8 cellular contexts compared by ENCODE assay signal in the genomic region with DNA sequence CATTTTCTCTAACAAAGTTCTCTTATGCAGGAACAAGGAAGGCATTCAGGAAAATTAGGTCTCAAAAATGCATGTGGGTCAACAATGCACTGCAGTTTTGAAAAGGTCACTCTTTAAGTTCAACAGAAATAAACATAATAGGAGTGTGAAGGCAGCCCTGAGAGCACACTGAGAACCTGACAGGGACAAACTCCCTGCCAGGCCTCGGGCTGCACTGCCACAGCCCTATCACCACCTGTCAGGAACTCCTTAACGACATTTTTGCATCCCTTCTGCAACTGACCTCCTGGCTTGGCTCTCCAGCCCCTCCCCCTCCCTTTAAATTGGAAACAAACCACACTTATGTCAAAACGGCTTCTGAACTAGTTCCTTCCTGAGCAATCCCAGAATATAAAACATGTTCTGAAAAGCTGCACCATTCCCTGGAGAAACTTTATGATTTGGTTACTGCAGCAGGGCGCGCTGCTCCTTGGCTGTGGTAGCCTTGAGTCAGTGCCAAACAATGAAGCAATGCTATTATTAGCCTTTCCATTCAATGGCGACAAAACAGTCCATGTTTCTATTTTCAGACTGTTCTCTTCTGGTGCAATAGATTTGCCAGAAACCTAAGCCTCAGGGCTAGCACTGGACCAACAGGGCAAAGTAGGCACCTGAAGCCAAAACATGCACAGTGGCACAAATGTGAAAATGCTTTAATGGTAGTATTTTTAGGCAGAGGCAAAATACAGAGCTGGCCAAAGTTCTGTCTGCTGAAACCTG.
DNase-seq lines count a peak whose midpoint lies in the region; ATAC-seq, FAIRE-seq and TF ChIP-seq lines count a peak whose summit lies in the region.

No MANE protein-coding gene starts in this region.

- H3K4me3 ChIP-seq in SK-N-SH (ENCODE audit: low read depth in 2 of 2, low read length in 1 of 2) (no peak overlapping the region), parathyroid adenoma (ENCODE audit: low read depth, low read length) (no peak overlapping the region)

- peak; percentile 58 for FAIRE-seq in frontal cortex (lab: Jason Lieb, UNC)

- no peak overlapping the region for H2AFZ ChIP-seq in SK-N-SH (ENCODE audit: low read depth)
- H2AFZ ChIP-seq in parathyroid adenoma, result peak overlapping the region; percentile 16

- H3K9me3 ChIP-seq in SK-N-SH, result no peaks in the 10 kb centered on the region
- no peaks in the 10 kb centered on the region for H3K9me3 ChIP-seq in parathyroid adenoma (ENCODE audit: control insufficient read depth, low read length)

- no peaks in the 10 kb centered on the region for H3K9me2 ChIP-seq in SK-N-SH

- H3F3A ChIP-seq in SK-N-SH (replicated peaks; ENCODE audit: insufficient read depth), result peaks cover 13% of the 10 kb centered on the region

- H3K79me2 ChIP-seq in SK-N-SH (ENCODE audit: insufficient read depth) (no peaks in the 10 kb centered on the region), parathyroid adenoma (no peaks in the 10 kb centered on the region)

- ATAC-seq in GM18861 (IDR thresholded peaks at IDR 0.05; ENCODE audit: unreplicated experiment), result no peak

- H3K4me2 ChIP-seq in SK-N-SH (peak overlapping the region; percentile 32), parathyroid adenoma (ENCODE audit: low read length) (peak overlapping the region; percentile 10)

- WGBS in SK-N-SH (ENCODE audit: low lambda C conversion rate), result 13% methylated on average over 6 of the region's 6 CpGs

- DNase-seq in NCI-H510A treated with DMSO at 0.1 percent for 48 hours (lab: John Stamatoyannopoulos, UW) (peak; percentile 24), NCI-H510A (lab: John Stamatoyannopoulos, UW) (no peak), SK-N-SH (peak; percentile 20), frontal cortex (ENCODE audit: low spot score in 2 of 2) (peak in 1 of 2 donors; percentile 38), mesenteric fat pad (ENCODE audit: low spot score) (no peak)
- DNase-seq in activated T-cell treated with anti-CD3 and anti-CD28 coated beads, Interleukin-2, amount 50 U/mL, for 48 hours, result no peak

- H4K20me1 ChIP-seq in SK-N-SH (ENCODE audit: insufficient read depth), result no peaks in the 10 kb centered on the region

- peak; percentile 40 to 68; a peak in 1 of 4 replicates for TF ChIP-seq EP300 in SK-N-SH (IDR thresholded peaks at IDR 0.05; ENCODE audit: borderline replicate concordance in 1 of 2, low read depth in 1 of 2, low read length in 1 of 2)

- H3K36me3 ChIP-seq in SK-N-SH (replicated peaks in 1 of 2; ENCODE audit: control insufficient read depth in 1 of 2, insufficient read depth in 2 of 2, low read length in 1 of 2), result no peaks in the 10 kb centered on the region
- H3K36me3 ChIP-seq in parathyroid adenoma (ENCODE audit: control insufficient read depth, insufficient read depth, low read length), result no peaks in the 10 kb centered on the region

- peaks cover 32 to 41% of the 10 kb centered on the region in 2 experiments for H3K4me1 ChIP-seq in SK-N-SH (ENCODE audit: control insufficient read depth in 1 of 2, insufficient read depth in 2 of 2, low read depth in 1 of 2, low read length in 1 of 2)
- H3K4me1 ChIP-seq in parathyroid adenoma, result peaks cover 10% of the 10 kb centered on the region

- CTCF ChIA-PET in SK-N-SH (lab: Yijun Ruan, JAX), result interaction anchor here (0.7 kb wide), 1 partner anchor 51 kb away, joined by 3 read pairs; no protein-coding TSS in a partner anchor

- H3K27ac ChIP-seq in SK-N-SH (ENCODE audit: low read depth in 2 of 2, low read length in 1 of 2) (peak overlapping the region; percentile 36 to 54; a peak in 3 of 4 replicates), parathyroid adenoma (no peak overlapping the region)

- no peaks in the 10 kb centered on the region for H3K27me3 ChIP-seq in SK-N-SH (ENCODE audit: insufficient read depth)
- no peaks in the 10 kb centered on the region for H3K27me3 ChIP-seq in parathyroid adenoma (ENCODE audit: control insufficient read depth, insufficient read depth, low read length)

- no peak; the same call in 1 of the 2 replicates for TF ChIP-seq RAD21 in SK-N-SH (IDR thresholded peaks at IDR 0.05; ENCODE audit: low read length)

- POLR2A ChIA-PET in SK-N-SH (lab: Yijun Ruan, JAX), result no interaction called here

- H3K9ac ChIP-seq in SK-N-SH, result no peak overlapping the region
- no peak overlapping the region for H3K9ac ChIP-seq in parathyroid adenoma

- TF ChIP-seq CTCF in SK-N-SH (IDR thresholded peaks at IDR 0.05), result peak; percentile 11; the same call in 1 of the 2 replicates
- TF ChIP-seq CTCF in parathyroid adenoma (IDR thresholded peaks at IDR 0.05), result no peak

TF ChIP-seq in SK-N-SH, 30 proteins besides CTCF, POLR2A, EP300 and RAD21 (continues in another document):
- TF ChIP-seq, protein P1, sequence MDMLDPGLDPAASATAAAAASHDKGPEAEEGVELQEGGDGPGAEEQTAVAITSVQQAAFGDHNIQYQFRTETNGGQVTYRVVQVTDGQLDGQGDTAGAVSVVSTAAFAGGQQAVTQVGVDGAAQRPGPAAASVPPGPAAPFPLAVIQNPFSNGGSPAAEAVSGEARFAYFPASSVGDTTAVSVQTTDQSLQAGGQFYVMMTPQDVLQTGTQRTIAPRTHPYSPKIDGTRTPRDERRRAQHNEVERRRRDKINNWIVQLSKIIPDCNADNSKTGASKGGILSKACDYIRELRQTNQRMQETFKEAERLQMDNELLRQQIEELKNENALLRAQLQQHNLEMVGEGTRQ (IDR thresholded peaks at IDR 0.05; ENCODE audit: borderline replicate concordance, low read depth, low read length), result no peak
- TF ChIP-seq, protein P2, sequence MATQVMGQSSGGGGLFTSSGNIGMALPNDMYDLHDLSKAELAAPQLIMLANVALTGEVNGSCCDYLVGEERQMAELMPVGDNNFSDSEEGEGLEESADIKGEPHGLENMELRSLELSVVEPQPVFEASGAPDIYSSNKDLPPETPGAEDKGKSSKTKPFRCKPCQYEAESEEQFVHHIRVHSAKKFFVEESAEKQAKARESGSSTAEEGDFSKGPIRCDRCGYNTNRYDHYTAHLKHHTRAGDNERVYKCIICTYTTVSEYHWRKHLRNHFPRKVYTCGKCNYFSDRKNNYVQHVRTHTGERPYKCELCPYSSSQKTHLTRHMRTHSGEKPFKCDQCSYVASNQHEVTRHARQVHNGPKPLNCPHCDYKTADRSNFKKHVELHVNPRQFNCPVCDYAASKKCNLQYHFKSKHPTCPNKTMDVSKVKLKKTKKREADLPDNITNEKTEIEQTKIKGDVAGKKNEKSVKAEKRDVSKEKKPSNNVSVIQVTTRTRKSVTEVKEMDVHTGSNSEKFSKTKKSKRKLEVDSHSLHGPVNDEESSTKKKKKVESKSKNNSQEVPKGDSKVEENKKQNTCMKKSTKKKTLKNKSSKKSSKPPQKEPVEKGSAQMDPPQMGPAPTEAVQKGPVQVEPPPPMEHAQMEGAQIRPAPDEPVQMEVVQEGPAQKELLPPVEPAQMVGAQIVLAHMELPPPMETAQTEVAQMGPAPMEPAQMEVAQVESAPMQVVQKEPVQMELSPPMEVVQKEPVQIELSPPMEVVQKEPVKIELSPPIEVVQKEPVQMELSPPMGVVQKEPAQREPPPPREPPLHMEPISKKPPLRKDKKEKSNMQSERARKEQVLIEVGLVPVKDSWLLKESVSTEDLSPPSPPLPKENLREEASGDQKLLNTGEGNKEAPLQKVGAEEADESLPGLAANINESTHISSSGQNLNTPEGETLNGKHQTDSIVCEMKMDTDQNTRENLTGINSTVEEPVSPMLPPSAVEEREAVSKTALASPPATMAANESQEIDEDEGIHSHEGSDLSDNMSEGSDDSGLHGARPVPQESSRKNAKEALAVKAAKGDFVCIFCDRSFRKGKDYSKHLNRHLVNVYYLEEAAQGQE (IDR thresholded peaks at IDR 0.05; ENCODE audit: low read depth, low read length), result 0 out of 2 replicates have a peak, but pooled peaks have one; percentile 2
- TF ChIP-seq, protein P3, sequence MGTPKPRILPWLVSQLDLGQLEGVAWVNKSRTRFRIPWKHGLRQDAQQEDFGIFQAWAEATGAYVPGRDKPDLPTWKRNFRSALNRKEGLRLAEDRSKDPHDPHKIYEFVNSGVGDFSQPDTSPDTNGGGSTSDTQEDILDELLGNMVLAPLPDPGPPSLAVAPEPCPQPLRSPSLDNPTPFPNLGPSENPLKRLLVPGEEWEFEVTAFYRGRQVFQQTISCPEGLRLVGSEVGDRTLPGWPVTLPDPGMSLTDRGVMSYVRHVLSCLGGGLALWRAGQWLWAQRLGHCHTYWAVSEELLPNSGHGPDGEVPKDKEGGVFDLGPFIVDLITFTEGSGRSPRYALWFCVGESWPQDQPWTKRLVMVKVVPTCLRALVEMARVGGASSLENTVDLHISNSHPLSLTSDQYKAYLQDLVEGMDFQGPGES (IDR thresholded peaks at IDR 0.05; ENCODE audit: low read depth, low read length), result no peak
- TF ChIP-seq, protein P4, sequence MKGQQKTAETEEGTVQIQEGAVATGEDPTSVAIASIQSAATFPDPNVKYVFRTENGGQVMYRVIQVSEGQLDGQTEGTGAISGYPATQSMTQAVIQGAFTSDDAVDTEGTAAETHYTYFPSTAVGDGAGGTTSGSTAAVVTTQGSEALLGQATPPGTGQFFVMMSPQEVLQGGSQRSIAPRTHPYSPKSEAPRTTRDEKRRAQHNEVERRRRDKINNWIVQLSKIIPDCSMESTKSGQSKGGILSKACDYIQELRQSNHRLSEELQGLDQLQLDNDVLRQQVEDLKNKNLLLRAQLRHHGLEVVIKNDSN (IDR thresholded peaks at IDR 0.05; ENCODE audit: borderline replicate concordance, low read depth), result no peak
- TF ChIP-seq TCF12 (IDR thresholded peaks at IDR 0.05) (peak; percentile 61; the same call in 1 of the 2 replicates), MEF2A (IDR thresholded peaks at IDR 0.05; ENCODE audit: borderline replicate concordance, low read depth) (peak; percentile 96), TEAD4 (IDR thresholded peaks at IDR 0.05; ENCODE audit: borderline replicate concordance, insufficient read depth) (peak; percentile 35; the same call in 1 of the 2 replicates), CHD2 (IDR thresholded peaks at IDR 0.05; ENCODE audit: low read length, partially characterized antibody) (peak; percentile 56), MXI1 (IDR thresholded peaks at IDR 0.05; ENCODE audit: low read depth, low read length) (0 out of 2 replicates have a peak, but pooled peaks have one; percentile 30), NFIC (IDR thresholded peaks at IDR 0.05; ENCODE audit: borderline replicate concordance) (peak; percentile 82), YY1 (IDR thresholded peaks at IDR 0.05; ENCODE audit: low read depth) (peak; percentile 35; the same call in 1 of the 2 replicates), RCOR1 (IDR thresholded peaks at IDR 0.05; ENCODE audit: low read length) (peak; percentile 13; the same call in 1 of the 2 replicates), RXRA (IDR thresholded peaks at IDR 0.05; ENCODE audit: borderline replicate concordance, low read depth) (no peak), NRF1 (IDR thresholded peaks at IDR 0.05; ENCODE audit: low read depth, low read length) (no peak)

Comparison
In these comparisons a context has a peak if more than half of its experiments do, and no peak if none do; other contexts are left out.
1. DNase-seq: peak in NCI-H510A treated with DMSO at 0.1 percent for 48 hours (single experiment) and SK-N-SH (single experiment); none in NCI-H510A (single experiment), mesenteric fat pad (single experiment) and activated T-cell treated with anti-CD3 and anti-CD28 coated beads, Interleukin-2, amount 50 U/mL, for 48 hours (0 of 2).